Comparison of ENCODE assay signal across 23 cellular contexts in the genomic region with DNA sequence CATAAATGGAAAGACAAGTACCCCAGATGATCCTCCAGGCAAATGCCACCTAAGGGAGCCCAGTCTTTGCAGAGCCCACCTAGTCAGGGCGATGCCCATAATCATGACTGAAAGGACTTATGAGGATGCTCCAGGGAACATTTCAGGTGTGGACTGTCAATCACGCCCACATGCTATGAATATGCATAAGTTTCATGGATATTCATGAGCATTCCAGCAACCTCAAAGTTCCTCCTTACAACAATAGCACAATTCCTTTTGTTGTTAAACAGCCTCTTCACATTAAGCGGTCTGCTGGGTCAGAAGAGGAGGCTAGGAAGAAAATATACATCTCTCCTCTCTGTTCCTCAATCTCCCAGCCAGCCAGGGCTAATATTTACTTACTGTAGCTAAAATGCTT.
"Had no signal": no experiment of that assay in that cellular context is flagged by ENCODE, and none has a peak within 500 bp of the region (broad histone marks: within the 10 kb centered on the region; RNA-seq: fewer than 3 reads in every experiment).

No MANE protein-coding gene starts in this region.

- H3K9me3 Mint-ChIP-seq: activated CD8-positive, alpha-beta T cell treated with anti-CD3 and anti-CD28 coated beads for 36 hours; activated naive CD4-positive, alpha-beta T cell treated with anti-CD3 and anti-CD28 coated beads, Interleukin-2, amount 50 U/mL, for 24 hours; neural crest cell had no signal

- H3K4me1 Mint-ChIP-seq: activated CD4-positive, alpha-beta T cell treated with anti-CD3 and anti-CD28 coated beads, Interleukin-2, amount 10 ng/mL, durations not matched to agents 7 days and 5 days; activated CD8-positive, alpha-beta memory T cell treated with anti-CD3 and anti-CD28 coated beads, Interleukin-2, amount 10 ng/mL, durations not matched to agents 7 days and 5 days; activated naive CD4-positive, alpha-beta T cell treated with anti-CD3 and anti-CD28 coated beads, Interleukin-2, amount 50 U/mL, for 24 hours; naive thymus-derived CD4-positive, alpha-beta T cell; stimulated activated memory B cell treated with anti-CD40 and anti-IgM and Interleukin-4, amounts not matched to agents 10 μg/mL and 1 μg/mL and 100 μg/mL, for 72 hours had no signal

- H3K27ac Mint-ChIP-seq: activated CD4-positive, alpha-beta T cell treated with anti-CD3 and anti-CD28 coated beads, Interleukin-2, amount 10 ng/mL, durations not matched to agents 7 days and 5 days; activated CD8-positive, alpha-beta memory T cell treated with anti-CD3 and anti-CD28 coated beads, Interleukin-2, amount 10 ng/mL, durations not matched to agents 7 days and 5 days; activated CD8-positive, alpha-beta T cell treated with anti-CD3 and anti-CD28 coated beads for 36 hours; activated naive CD4-positive, alpha-beta T cell treated with anti-CD3 and anti-CD28 coated beads, Interleukin-2, amount 50 U/mL, for 24 hours; naive thymus-derived CD4-positive, alpha-beta T cell; stimulated activated memory B cell treated with anti-CD40 and anti-IgM and Interleukin-4, amounts not matched to agents 10 μg/mL and 1 μg/mL and 100 μg/mL, for 72 hours had no signal

- H3K36me3 Mint-ChIP-seq: activated CD8-positive, alpha-beta memory T cell treated with anti-CD3 and anti-CD28 coated beads, Interleukin-2, amount 10 ng/mL, durations not matched to agents 7 days and 5 days; activated naive CD4-positive, alpha-beta T cell treated with anti-CD3 and anti-CD28 coated beads, Interleukin-2, amount 50 U/mL, for 24 hours; naive thymus-derived CD4-positive, alpha-beta T cell; stimulated activated memory B cell treated with anti-CD40 and anti-IgM and Interleukin-4, amounts not matched to agents 10 μg/mL and 1 μg/mL and 100 μg/mL, for 72 hours had no signal

- DNase-seq: activated CD4-positive, alpha-beta T cell treated with anti-CD3 and anti-CD28 coated beads, Interleukin-2, amount 10 ng/mL, durations not matched to agents 7 days and 5 days; activated CD4-positive, CD25-positive, alpha-beta regulatory T cell treated with anti-CD3 and anti-CD28 coated beads, Interleukin-2, amount 50 U/mL, for 72 hours; activated CD8-positive, alpha-beta memory T cell treated with anti-CD3 and anti-CD28 coated beads, Interleukin-2, amount 10 ng/mL, durations not matched to agents 7 days and 5 days; activated CD8-positive, alpha-beta T cell treated with anti-CD3 and anti-CD28 coated beads for 36 hours; activated gamma-delta T cell; activated T-cell treated with anti-CD3 and anti-CD28 coated beads for 4 hours; anterior cingulate cortex; body of pancreas; dermis blood vessel endothelial cell; effector CD8-positive, alpha-beta T cell; erythroblast; foreskin keratinocyte; kidney glomerular epithelial cell; left lung; naive thymus-derived CD4-positive, alpha-beta T cell; posterior cingulate gyrus; small intestine; stimulated activated CD4-positive, alpha-beta T cell treated with anti-CD3 and anti-CD28 coated beads, Interleukin-15, amount 100 ng/mL, for 24 hours; stomach; WERI-Rb-1 had no signal

- H3K4me3 Mint-ChIP-seq: activated CD4-positive, alpha-beta T cell treated with anti-CD3 and anti-CD28 coated beads, Interleukin-2, amount 10 ng/mL, durations not matched to agents 7 days and 5 days; activated CD8-positive, alpha-beta memory T cell treated with anti-CD3 and anti-CD28 coated beads, Interleukin-2, amount 10 ng/mL, durations not matched to agents 7 days and 5 days; activated CD8-positive, alpha-beta T cell treated with anti-CD3 and anti-CD28 coated beads for 36 hours; activated naive CD4-positive, alpha-beta T cell treated with anti-CD3 and anti-CD28 coated beads, Interleukin-2, amount 50 U/mL, for 24 hours; naive thymus-derived CD4-positive, alpha-beta T cell; neural crest cell; stimulated activated memory B cell treated with anti-CD40 and anti-IgM and Interleukin-4, amounts not matched to agents 10 μg/mL and 1 μg/mL and 100 μg/mL, for 72 hours had no signal
